ENCODE assay signal across 24 cellular contexts in the genomic region with DNA sequence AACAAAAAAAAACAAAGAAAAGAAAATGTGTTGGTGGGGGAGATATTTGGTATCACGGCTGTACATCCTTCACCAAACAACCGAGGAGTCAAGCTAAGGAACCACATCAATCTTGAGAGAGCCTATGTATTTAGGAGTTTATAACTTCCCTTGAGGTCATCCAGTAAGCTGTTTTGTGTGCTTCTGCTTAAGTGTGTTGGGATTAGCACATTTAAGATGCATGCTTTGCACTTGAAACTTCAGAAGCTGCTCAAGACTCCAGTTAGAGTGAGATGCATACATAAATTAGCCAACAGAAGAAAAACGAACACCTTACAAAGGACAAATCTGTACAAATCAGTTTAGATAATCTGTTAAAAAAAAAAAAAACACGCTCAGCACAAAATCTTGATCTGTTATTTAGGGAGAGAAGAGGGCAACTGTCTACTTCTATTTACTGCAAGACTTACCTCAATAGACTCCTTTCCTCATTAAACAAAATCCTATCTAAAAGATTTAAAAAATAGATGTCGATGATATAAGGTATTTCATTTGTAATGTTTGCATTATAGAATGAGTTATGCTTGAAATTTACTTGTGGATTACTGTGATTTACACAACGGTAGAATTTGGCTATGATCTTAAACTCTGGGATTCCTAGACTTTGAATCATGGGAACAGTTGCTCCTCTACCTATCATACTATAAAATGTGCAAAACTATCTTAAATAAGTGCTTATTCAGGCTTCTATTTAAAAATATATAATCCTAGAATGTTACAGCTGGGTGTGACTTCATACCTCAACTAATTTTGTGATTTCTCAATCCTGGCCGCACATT.
"Had no signal": no experiment of that assay in that cellular context is flagged by ENCODE, and none has a peak within 500 bp of the region (broad histone marks: within the 10 kb centered on the region; RNA-seq: fewer than 3 reads in every experiment).

No MANE protein-coding gene starts in this region.

- H3K4me3 ChIP-seq: gastrocnemius medialis, pancreas, psoas muscle, right atrium auricular region, spleen, transverse colon had no signal

- H3K27me3 ChIP-seq: gastrocnemius medialis, pancreas, right atrium auricular region, spleen, transverse colon had no signal

- H3K27me3 Mint-ChIP-seq: activated naive CD4-positive, alpha-beta T cell treated with anti-CD3 and anti-CD28 coated beads, Interleukin-2, amount 50 U/mL, for 24 hours; T-helper 17 cell had no signal

- H3K9me3 ChIP-seq: gastrocnemius medialis, pancreas, psoas muscle, right atrium auricular region, spleen, transverse colon had no signal

- DNase-seq: activated CD4-positive, alpha-beta T cell treated with anti-CD3 and anti-CD28 coated beads for 48 hours; activated CD4-positive, alpha-beta T cell treated with anti-CD3 and anti-CD28 coated beads, Interleukin-2, amount 50 U/mL, for 48 hours; activated T-cell treated with anti-CD3 and anti-CD28 coated beads, Interleukin-2, amount 50 U/mL, for 48 hours; aorta; cortex of kidney; effector memory CD8-positive, alpha-beta T cell; erythroblast; gastrocnemius medialis; glutamatergic neuron; islet precursor cell; left ventricle myocardium superior; pancreas; psoas muscle; spleen; stimulated activated naive CD4-positive, alpha-beta T cell treated with Interleukin-2 at 50 U/mL for 16 hours; T-helper 17 cell; T1000; transverse colon; WERI-Rb-1 had no signal

- H3K27ac Mint-ChIP-seq: activated naive CD4-positive, alpha-beta T cell treated with anti-CD3 and anti-CD28 coated beads, Interleukin-2, amount 50 U/mL, for 24 hours; activated T-helper 2 cell treated with anti-CD3 and anti-CD28 coated beads, Interferon-gamma antibody, Interleukin-2, Interleukin-4, amounts not matched to agents 10 μg/mL and 5 μg/mL and 100 μg/mL, durations not matched to agents 14 hours and 24 hours and 36 hours; effector memory CD8-positive, alpha-beta T cell; T-helper 17 cell had no signal

- ATAC-seq: activated CD4-positive, CD25-positive, alpha-beta regulatory T cell treated with anti-CD3 and anti-CD28 coated beads, Interleukin-2, amount 50 U/mL, for 24 hours; effector memory CD8-positive, alpha-beta T cell; gastrocnemius medialis; left ventricle myocardium superior; pancreas; psoas muscle; T-helper 17 cell had no signal

- H3K27ac ChIP-seq: gastrocnemius medialis, pancreas, psoas muscle, right atrium auricular region, spleen, transverse colon, WERI-Rb-1 had no signal

- H3K9me3 Mint-ChIP-seq: activated naive CD4-positive, alpha-beta T cell treated with anti-CD3 and anti-CD28 coated beads, Interleukin-2, amount 50 U/mL, for 24 hours; activated T-helper 2 cell treated with anti-CD3 and anti-CD28 coated beads, Interferon-gamma antibody, Interleukin-2, Interleukin-4, amounts not matched to agents 10 μg/mL and 5 μg/mL and 100 μg/mL, durations not matched to agents 14 hours and 24 hours and 36 hours; brain; effector memory CD8-positive, alpha-beta T cell had no signal

- H3K4me1 Mint-ChIP-seq: activated naive CD4-positive, alpha-beta T cell treated with anti-CD3 and anti-CD28 coated beads, Interleukin-2, amount 50 U/mL, for 24 hours; T-helper 17 cell had no signal

- H3K4me1 ChIP-seq: spleen, transverse colon had no signal

- H3K4me3 Mint-ChIP-seq: activated naive CD4-positive, alpha-beta T cell treated with anti-CD3 and anti-CD28 coated beads, Interleukin-2, amount 50 U/mL, for 24 hours; effector memory CD8-positive, alpha-beta T cell; T-helper 17 cell had no signal
